ENCODE assay signal across 22 cellular contexts in genomic region chr2:157498501-157498900, GRCh38. TPM values are rescaled to one million over a fixed set of nuclear protein-coding genes. Genes with fewer than 3 reads are reported as not detected.
"Had no signal": no experiment of that assay in that cellular context is flagged by ENCODE, and none has a peak within 500 bp of the region (broad histone marks: within the 10 kb centered on the region; RNA-seq: fewer than 3 reads in every experiment).

No MANE protein-coding gene starts in this region.

- H3K4me3 ChIP-seq: coronary artery, dorsolateral prefrontal cortex had no signal

- H3K27ac ChIP-seq: brain microvascular endothelial cell, coronary artery, dorsolateral prefrontal cortex, WERI-Rb-1 had no signal

- DNase-seq: activated B cell treated with CpG ODN at 0.5 μM for 24 hours; activated CD4-positive, alpha-beta memory T cell treated with anti-CD3 and anti-CD28 coated beads, Interleukin-2, amount 10 ng/mL, durations not matched to agents 7 days and 5 days; activated CD4-positive, alpha-beta T cell treated with anti-CD3 and anti-CD28 coated beads for 48 hours; activated CD4-positive, alpha-beta T cell treated with anti-CD3 and anti-CD28 coated beads, Interleukin-2, amount 50 U/mL, for 4 hours; activated CD8-positive, alpha-beta memory T cell treated with anti-CD3 and anti-CD28 coated beads, Interleukin-2, amount 50 U/mL, for 48 hours; activated gamma-delta T cell; activated naive CD4-positive, alpha-beta T cell; activated naive CD4-positive, alpha-beta T cell treated with anti-CD3 and anti-CD28 coated beads, Interleukin-2, amount 10 ng/mL, durations not matched to agents 7 days and 5 days; activated naive CD8-positive, alpha-beta T cell treated with anti-CD3 and anti-CD28 coated beads, Interleukin-2, amount 10 ng/mL, durations not matched to agents 7 days and 5 days; activated T-cell treated with anti-CD3 and anti-CD28 coated beads for 4 hours; activated T-cell treated with anti-CD3 and anti-CD28 coated beads, Interleukin-2, amount 50 U/mL, for 24 hours; activated T-cell treated with anti-CD3 and anti-CD28 coated beads, Interleukin-2, amount 50 U/mL, for 72 hours; amniotic stem cell; anterior cingulate cortex; brain microvascular endothelial cell; dorsolateral prefrontal cortex; effector memory CD4-positive, alpha-beta T cell; foreskin fibroblast; T-helper 2 cell; WERI-Rb-1 had no signal

- H3K27me3 ChIP-seq: brain microvascular endothelial cell, dorsolateral prefrontal cortex had no signal

- H3K36me3 ChIP-seq: brain microvascular endothelial cell, WERI-Rb-1 had no signal

RNA-seq across cellular contexts. Expression of gene CYTIP, which starts 54.6 kb away (rescaled TPM):
- total RNA-seq: bronchial epithelial cell had no signal
